ENCODE assay signal across 16 cellular contexts in genomic region chr22:49953027-49953679, GRCh38. TPM values are rescaled to one million over a fixed set of nuclear protein-coding genes. Genes with fewer than 3 reads are reported as not detected.
DNase-seq lines count a peak whose midpoint lies in the region; ATAC-seq, FAIRE-seq and TF ChIP-seq lines count a peak whose summit lies in the region.
"Had no signal": no experiment of that assay in that cellular context is flagged by ENCODE, and none has a peak within 500 bp of the region (broad histone marks: within the 10 kb centered on the region; RNA-seq: fewer than 3 reads in every experiment).

No MANE protein-coding gene starts in this region.

- no peak for TF ChIP-seq EP300 in HepG2 (IDR thresholded peaks at IDR 0.05; ENCODE audit: low read depth in 2 of 2, low read length in 2 of 2)
- no peak for TF ChIP-seq EP300 in HepG2 (CRISPR knock-in tag; IDR thresholded peaks at IDR 0.05; ENCODE audit: borderline replicate concordance)
- TF ChIP-seq EP300 in stomach (IDR thresholded peaks at IDR 0.05) = no peak

- H3K9me3 ChIP-seq in adipocyte (ENCODE audit: control insufficient read depth, low read length) (no peaks in the 10 kb centered on the region), HepG2 (ENCODE audit: low read length) (no peaks in the 10 kb centered on the region), stomach (no peaks in the 10 kb centered on the region), MG63 (no peaks in the 10 kb centered on the region)

- in situ Hi-C loops in HepG2 (cut with HindIII; ENCODE audit: extremely low pct_ligation_motif_present, low pct_unique_long_range_greater_than_20kb) = no loop called here

- BruUV-seq in HepG2 (replicated peaks; lab: Mats Ljungman, UMichigan) = no TSS peak

- DNase-seq in HT-29 (ENCODE audit: low spot score) (peak; percentile 39), adipocyte (ENCODE audit: low read depth) (no peak), HepG2 (ENCODE audit: low spot score) (no peak), stomach (peak; percentile 92), MG63 (no peak)
- DNase-seq in activated CD4-positive, alpha-beta T cell treated with anti-CD3 and anti-CD28 coated beads for 1 hour = no peak
- DNase-seq: activated CD4-positive, alpha-beta T cell treated with anti-CD3 and anti-CD28 coated beads, Interleukin-2, amount 50 U/mL, for 4 hours; midbrain; NCI-H2171; stimulated activated CD4-positive, alpha-beta T cell treated with anti-CD3 and anti-CD28 coated beads, Interleukin-4, amount 100 ng/mL, for 4 hours; T-helper 2 cell had no signal

- H3K27me3 ChIP-seq in adipocyte (replicated peaks; ENCODE audit: control insufficient read depth, insufficient read depth, low read length) (no peaks in the 10 kb centered on the region), HepG2 (ENCODE audit: control insufficient read depth in 1 of 2, insufficient read depth in 2 of 2, low read length in 2 of 2) (no peaks in the 10 kb centered on the region), stomach (no peaks in the 10 kb centered on the region), MG63 (no peaks in the 10 kb centered on the region)

- 66% methylated on average over 7 of the region's 20 CpGs for WGBS in HepG2 (ENCODE audit: low lambda C conversion rate)
- WGBS in stomach, 5 donors = 31 to 59% (median 42%) methylated on average over 13 to 20 of the region's 20 CpGs

- H3K9ac ChIP-seq in adipocyte (ENCODE audit: low read length) (peak overlapping the region; percentile 60), HepG2 (ENCODE audit: insufficient read depth, low read depth, low read length) (peak overlapping the region; percentile 78)

- H3K4me2 ChIP-seq in HepG2 (ENCODE audit: low read depth, low read length) = peak overlapping the region; percentile 81

- H3K27ac ChIP-seq in HepG2 (ENCODE audit: extremely low read length, insufficient read depth, low read length) (peak overlapping the region; percentile 68), stomach (peak overlapping the region; percentile 94 to 98 (median 98))

- ATAC-seq in HepG2 = no peak
- ATAC-seq in HG03097 (IDR thresholded peaks at IDR 0.05; ENCODE audit: low FRiP score, unreplicated experiment) = no peak
- ATAC-seq: PC-3 had no signal

- TF ChIP-seq POLR2A in HepG2 (IDR thresholded peaks at IDR 0.05; ENCODE audit: insufficient read depth in 1 of 2, low read depth in 2 of 2, low read length in 2 of 2) (no peak), stomach (IDR thresholded peaks at IDR 0.05) (no peak)

- H3K36me3 ChIP-seq in adipocyte (ENCODE audit: control insufficient read depth, insufficient read depth, low read length, severe bottlenecking) (no peaks in the 10 kb centered on the region), HepG2 (replicated peaks in 1 of 2; ENCODE audit: control insufficient read depth in 1 of 2, insufficient read depth in 2 of 2, low read length in 2 of 2) (no peaks in the 10 kb centered on the region), stomach (no peaks in the 10 kb centered on the region), MG63 (no peaks in the 10 kb centered on the region)

- no peaks in the 10 kb centered on the region for H3K79me2 ChIP-seq in HepG2 (ENCODE audit: insufficient read depth, low read length)

- TF ChIP-seq CTCF in HepG2 (CRISPR knock-in tag; IDR thresholded peaks at IDR 0.05) (no peak), stomach (IDR thresholded peaks at IDR 0.05) (peak in 2 of 7 experiments; percentile 13 to 38)

- no peak for FAIRE-seq in HepG2 (lab: Jason Lieb, UNC)
- FAIRE-seq: endothelial cell of umbilical vein had no signal

- intact Hi-C loops in HepG2 (cut with micrococcal nuclease; ENCODE audit: unreplicated experiment) = no loop called here
- intact Hi-C loops in stomach (cut with DNase I; ENCODE audit: low total_unique reads) = no loop called here

- no peak for TF ChIP-seq RAD21 in HepG2 (CRISPR knock-in tag; IDR thresholded peaks at IDR 0.05)

- H3K4me1 ChIP-seq in adipocyte (ENCODE audit: control insufficient read depth, insufficient read depth, low read length) (peaks cover 53% of the 10 kb centered on the region), HepG2 (ENCODE audit: insufficient read depth, low read length) (peaks cover 95% of the 10 kb centered on the region), stomach (peaks cover 48 to 79% (median 69%) of the 10 kb centered on the region in 4 donors)

- H3K4me3 ChIP-seq in adipocyte (ENCODE audit: low read length) = no peak overlapping the region
- H3K4me3 ChIP-seq in HepG2 (replicated peaks in 1 of 3; ENCODE audit: insufficient read depth in 1 of 3, low read depth in 2 of 3, low read length in 3 of 3) = peak overlapping the region in 2 of 3 experiments; percentile 56 to 77; a peak in 5 of 6 replicates
- H3K4me3 ChIP-seq in stomach = no peak overlapping the region
- no peak overlapping the region for H3K4me3 ChIP-seq in MG63

- no peaks in the 10 kb centered on the region for H4K20me1 ChIP-seq in HepG2 (ENCODE audit: insufficient read depth, low read length)

- POLR2A ChIA-PET in HepG2 (lab: Yijun Ruan, JAX) = interaction anchor here (3.0 to 18.6 kb wide), 3 partner anchors 10 to 18 kb away, joined by 22 to 722 read pairs (median 283); partner anchors contain the start of gene PIM3

- CTCF ChIA-PET in HepG2 (lab: Yijun Ruan, JAX; ENCODE audit: low intra/inter-chr PET ratio, low total read pairs) = no interaction called here

- H2AFZ ChIP-seq in HepG2 (ENCODE audit: low read length) = no peak overlapping the region

RNA-seq across cellular contexts. Expression of gene PIM3, which starts 7.4 kb away (rescaled TPM):
- 161 and 183 TPM in 2 replicates for total RNA-seq in HT-29 (2014; rRNA removed; shearing (Covaris generic))
- total RNA-seq in HepG2 (2016; rRNA removed; fragmentation: Illumina TruSeq; extraction: Trizol) (18.2 and 31.2 TPM in 2 replicates), stomach (100 to 1,000 TPM in 3 of 5 donors, 10 to 100 TPM in 2; 51.9 to 802 (median 298) TPM)
- total RNA-seq in HepG2 (2016; cell fraction: cytosol; rRNA removed; fragmentation: Illumina TruSeq; extraction: Trizol; ENCODE audit: low read depth) = 12.4 and 12.6 TPM in 2 replicates
- 17.3 and 32.7 TPM in 2 replicates for total RNA-seq in HepG2 (2016; cell fraction: insoluble cytoplasmic fraction; rRNA removed; fragmentation: Illumina TruSeq; extraction: Trizol)
- 27.1 and 31.2 TPM in 2 replicates for total RNA-seq in HepG2 (2016; cell fraction: membrane; rRNA removed; fragmentation: Illumina TruSeq; extraction: Trizol)
- total RNA-seq in HepG2 (2016; cell fraction: nucleus; rRNA removed; fragmentation: Illumina TruSeq; extraction: Trizol) = 24.6 and 30.5 TPM in 2 replicates
- polyA plus RNA-seq in HepG2 (2011; rRNA removed) (21.6 and 24.1 TPM in 2 replicates), stomach (10 to 100 TPM; 75.6 to 87.6 (median 81.6) TPM)
- 21.4 and 47.8 TPM in 2 replicates for polyA plus RNA-seq in HepG2 (2011; cell fraction: cytosol; rRNA removed)
- 121 and 136 TPM in 2 replicates for polyA plus RNA-seq in HepG2 (2011; cell fraction: nucleus; rRNA removed)
- polyA plus RNA-seq in HepG2 (2012) = 22.6 and 36.4 TPM in 2 replicates
- 7.3 and 9.3 TPM in 2 replicates for polyA plus RNA-seq in HepG2 (2016; cell fraction: cytosol; fragmentation: Illumina TruSeq; extraction: Trizol; ENCODE audit: low read depth)
- polyA plus RNA-seq in HepG2 (2016; cell fraction: insoluble cytoplasmic fraction; fragmentation: Illumina TruSeq; extraction: Trizol; ENCODE audit: low read depth) = 21.4 and 25.4 TPM in 2 replicates
- polyA plus RNA-seq in HepG2 (2016; cell fraction: membrane; fragmentation: Illumina TruSeq; extraction: Trizol; ENCODE audit: low read depth) = 17.2 and 17.8 TPM in 2 replicates
- 62.7 and 63.0 TPM in 2 replicates for polyA plus RNA-seq in HepG2 (2016; cell fraction: nucleus; fragmentation: Illumina TruSeq; extraction: Trizol; ENCODE audit: insufficient read depth, low read depth)
- 8.8 and 50.3 TPM in 2 replicates for polyA minus RNA-seq in HepG2 (2011; rRNA and poly(A)+ RNA removed; ENCODE audit: low replicate concordance)
- 23.0 and 37.5 TPM in 2 replicates for polyA minus RNA-seq in HepG2 (2011; cell fraction: cytosol; rRNA and poly(A)+ RNA removed)
- 17.0 and 22.8 TPM in 2 replicates for polyA minus RNA-seq in HepG2 (2011; cell fraction: nucleus; rRNA and poly(A)+ RNA removed)
- total RNA-seq in MG63 (2014; rRNA removed; shearing (Covaris generic); ENCODE audit: low replicate concordance) = 29.3 and 37.1 TPM in 2 replicates

RNA-seq across cellular contexts. Expression of gene CRELD2, which starts 34.7 kb away (rescaled TPM):
- total RNA-seq in HT-29 (2014; rRNA removed; shearing (Covaris generic)) = 70.4 and 75.0 TPM in 2 replicates
- total RNA-seq in HepG2 (2016; rRNA removed; fragmentation: Illumina TruSeq; extraction: Trizol) (19.6 and 44.7 TPM in 2 replicates), stomach (10 to 100 TPM; 35.4 to 83.0 (median 81.1) TPM)
- 22.4 and 24.2 TPM in 2 replicates for total RNA-seq in HepG2 (2016; cell fraction: cytosol; rRNA removed; fragmentation: Illumina TruSeq; extraction: Trizol; ENCODE audit: low read depth)
- total RNA-seq in HepG2 (2016; cell fraction: insoluble cytoplasmic fraction; rRNA removed; fragmentation: Illumina TruSeq; extraction: Trizol) = 18.8 and 46.8 TPM in 2 replicates
- 27.6 and 29.9 TPM in 2 replicates for total RNA-seq in HepG2 (2016; cell fraction: membrane; rRNA removed; fragmentation: Illumina TruSeq; extraction: Trizol)
- total RNA-seq in HepG2 (2016; cell fraction: nucleus; rRNA removed; fragmentation: Illumina TruSeq; extraction: Trizol) = 35.5 and 40.6 TPM in 2 replicates
- polyA plus RNA-seq in HepG2 (2011; rRNA removed) (17.2 and 20.2 TPM in 2 replicates), stomach (10 to 100 TPM; 19.4 to 30.4 (median 29.0) TPM)
- 16.7 and 25.6 TPM in 2 replicates for polyA plus RNA-seq in HepG2 (2011; cell fraction: cytosol; rRNA removed)
- 44.2 and 48.8 TPM in 2 replicates for polyA plus RNA-seq in HepG2 (2011; cell fraction: nucleus; rRNA removed)
- 9.4 and 10.2 TPM in 2 replicates for polyA plus RNA-seq in HepG2 (2012)
- polyA plus RNA-seq in HepG2 (2016; cell fraction: cytosol; fragmentation: Illumina TruSeq; extraction: Trizol; ENCODE audit: low read depth) = 25.8 and 29.9 TPM in 2 replicates
- polyA plus RNA-seq in HepG2 (2016; cell fraction: insoluble cytoplasmic fraction; fragmentation: Illumina TruSeq; extraction: Trizol; ENCODE audit: low read depth) = 22.7 and 25.1 TPM in 2 replicates
- polyA plus RNA-seq in HepG2 (2016; cell fraction: membrane; fragmentation: Illumina TruSeq; extraction: Trizol; ENCODE audit: low read depth) = 26.9 and 27.0 TPM in 2 replicates
- polyA plus RNA-seq in HepG2 (2016; cell fraction: nucleus; fragmentation: Illumina TruSeq; extraction: Trizol; ENCODE audit: insufficient read depth, low read depth) = 89.1 and 100 TPM in 2 replicates
- 6.9 and 14.7 TPM in 2 replicates for polyA minus RNA-seq in HepG2 (2011; rRNA and poly(A)+ RNA removed; ENCODE audit: low replicate concordance)
- 4.4 and 5.2 TPM in 2 replicates for polyA minus RNA-seq in HepG2 (2011; cell fraction: cytosol; rRNA and poly(A)+ RNA removed)
- 4.5 and 4.7 TPM in 2 replicates for polyA minus RNA-seq in HepG2 (2011; cell fraction: nucleus; rRNA and poly(A)+ RNA removed)
- 41.8 and 71.8 TPM in 2 replicates for total RNA-seq in MG63 (2014; rRNA removed; shearing (Covaris generic); ENCODE audit: low replicate concordance)

RNA-seq across cellular contexts. Expression of gene ALG12, which starts 34.9 kb away (rescaled TPM):
- 17.9 and 27.1 TPM in 2 replicates for total RNA-seq in HT-29 (2014; rRNA removed; shearing (Covaris generic))
- 6.6 and 15.8 TPM in 2 replicates for total RNA-seq in HepG2 (2016; rRNA removed; fragmentation: Illumina TruSeq; extraction: Trizol)
- total RNA-seq in HepG2 (2016; cell fraction: cytosol; rRNA removed; fragmentation: Illumina TruSeq; extraction: Trizol; ENCODE audit: low read depth) = 1.5 and 3.0 TPM in 2 replicates
- total RNA-seq in HepG2 (2016; cell fraction: insoluble cytoplasmic fraction; rRNA removed; fragmentation: Illumina TruSeq; extraction: Trizol) = 6.8 and 15.6 TPM in 2 replicates
- total RNA-seq in HepG2 (2016; cell fraction: membrane; rRNA removed; fragmentation: Illumina TruSeq; extraction: Trizol) = 6.4 and 10.5 TPM in 2 replicates
- 10.6 and 14.2 TPM in 2 replicates for total RNA-seq in HepG2 (2016; cell fraction: nucleus; rRNA removed; fragmentation: Illumina TruSeq; extraction: Trizol)
- polyA plus RNA-seq in HepG2 (2011; rRNA removed) = 7.8 and 9.5 TPM in 2 replicates
- polyA plus RNA-seq in HepG2 (2011; cell fraction: cytosol; rRNA removed) = 5.9 and 6.1 TPM in 2 replicates
- polyA plus RNA-seq in HepG2 (2011; cell fraction: nucleus; rRNA removed) = 25.1 and 26.7 TPM in 2 replicates
- 9.4 and 10.0 TPM in 2 replicates for polyA plus RNA-seq in HepG2 (2012)
- 2.9 and 3.3 TPM in 2 replicates for polyA plus RNA-seq in HepG2 (2016; cell fraction: cytosol; fragmentation: Illumina TruSeq; extraction: Trizol; ENCODE audit: low read depth)
- polyA plus RNA-seq in HepG2 (2016; cell fraction: insoluble cytoplasmic fraction; fragmentation: Illumina TruSeq; extraction: Trizol; ENCODE audit: low read depth) = 6.1 and 6.8 TPM in 2 replicates
- polyA plus RNA-seq in HepG2 (2016; cell fraction: membrane; fragmentation: Illumina TruSeq; extraction: Trizol; ENCODE audit: low read depth) = 5.6 and 6.9 TPM in 2 replicates
- 26.3 and 30.4 TPM in 2 replicates for polyA plus RNA-seq in HepG2 (2016; cell fraction: nucleus; fragmentation: Illumina TruSeq; extraction: Trizol; ENCODE audit: insufficient read depth, low read depth)
- 5.8 and 12.8 TPM in 2 replicates for polyA minus RNA-seq in HepG2 (2011; rRNA and poly(A)+ RNA removed; ENCODE audit: low replicate concordance)
- polyA minus RNA-seq in HepG2 (2011; cell fraction: cytosol; rRNA and poly(A)+ RNA removed) = 5.7 and 7.1 TPM in 2 replicates
- 3.4 and 4.5 TPM in 2 replicates for polyA minus RNA-seq in HepG2 (2011; cell fraction: nucleus; rRNA and poly(A)+ RNA removed)
- 10 to 100 TPM in 2 of 5 donors, 1 to 10 TPM in 3; 2.3 to 30.7 (median 9.4) TPM for total RNA-seq in stomach
- polyA plus RNA-seq in stomach = 1 to 10 TPM; 3.8 to 9.2 (median 8.8) TPM
- 14.1 and 34.2 TPM in 2 replicates for total RNA-seq in MG63 (2014; rRNA removed; shearing (Covaris generic); ENCODE audit: low replicate concordance)

RNA-seq across cellular contexts. Expression of gene IL17REL, which starts 59.4 kb away (rescaled TPM):
- total RNA-seq in HT-29 (2014; rRNA removed; shearing (Covaris generic)) = 0.03 and 0.13 TPM in 2 replicates
- total RNA-seq in HepG2 (2016; rRNA removed; fragmentation: Illumina TruSeq; extraction: Trizol) = not detected in 2 replicates
- total RNA-seq in HepG2 (2016; cell fraction: cytosol; rRNA removed; fragmentation: Illumina TruSeq; extraction: Trizol; ENCODE audit: low read depth) = not detected in 2 replicates
- total RNA-seq in HepG2 (2016; cell fraction: insoluble cytoplasmic fraction; rRNA removed; fragmentation: Illumina TruSeq; extraction: Trizol) = not detected in 2 replicates
- total RNA-seq in HepG2 (2016; cell fraction: membrane; rRNA removed; fragmentation: Illumina TruSeq; extraction: Trizol) = not detected in 2 replicates
- not detected in 2 replicates for total RNA-seq in HepG2 (2016; cell fraction: nucleus; rRNA removed; fragmentation: Illumina TruSeq; extraction: Trizol)
- not detected in 2 replicates for polyA plus RNA-seq in HepG2 (2011; rRNA removed)
- not detected in 2 replicates for polyA plus RNA-seq in HepG2 (2011; cell fraction: cytosol; rRNA removed)
- not detected in 2 replicates for polyA plus RNA-seq in HepG2 (2011; cell fraction: nucleus; rRNA removed)
- not detected in 2 replicates for polyA plus RNA-seq in HepG2 (2012)
- not detected in 2 replicates for polyA plus RNA-seq in HepG2 (2016; cell fraction: cytosol; fragmentation: Illumina TruSeq; extraction: Trizol; ENCODE audit: low read depth)
- not detected in 2 replicates for polyA plus RNA-seq in HepG2 (2016; cell fraction: insoluble cytoplasmic fraction; fragmentation: Illumina TruSeq; extraction: Trizol; ENCODE audit: low read depth)
- polyA plus RNA-seq in HepG2 (2016; cell fraction: membrane; fragmentation: Illumina TruSeq; extraction: Trizol; ENCODE audit: low read depth) = not detected in 2 replicates
- not detected in 2 replicates for polyA plus RNA-seq in HepG2 (2016; cell fraction: nucleus; fragmentation: Illumina TruSeq; extraction: Trizol; ENCODE audit: insufficient read depth, low read depth)
- 0.07 TPM in 1 of 2 replicates, not detected in the other for polyA minus RNA-seq in HepG2 (2011; rRNA and poly(A)+ RNA removed; ENCODE audit: low replicate concordance)
- not detected in 2 replicates for polyA minus RNA-seq in HepG2 (2011; cell fraction: cytosol; rRNA and poly(A)+ RNA removed)
- polyA minus RNA-seq in HepG2 (2011; cell fraction: nucleus; rRNA and poly(A)+ RNA removed) = not detected in 2 replicates
- total RNA-seq in stomach = 1 to 10 TPM in 1 of 5 donors, under 1 TPM in 2, not detected in 2; 0.87 to 1.2 (median 0.92) TPM
- under 1 TPM in 1 of 3 donors, not detected in 2; 0.03 TPM for polyA plus RNA-seq in stomach
- total RNA-seq in MG63 (2014; rRNA removed; shearing (Covaris generic); ENCODE audit: low replicate concordance) = not detected in 2 replicates
- total RNA-seq: LHCN-M2, posterior vena cava had no signal

Comparison
In these comparisons a context has a peak if more than half of its experiments do, and no peak if none do; other contexts are left out.
1. DNase-seq: peak in HT-29 (single experiment) and stomach (single experiment); none in adipocyte (single experiment), HepG2 (single experiment), activated CD4-positive, alpha-beta T cell treated with anti-CD3 and anti-CD28 coated beads for 1 hour (single experiment) and MG63 (single experiment).
2. H3K4me3 ChIP-seq: peak in HepG2 (2 of 3); none in adipocyte (single experiment), stomach (0 of 4) and MG63 (single experiment).